ENCODE assay signal across 8 cellular contexts in genomic region chr10:6203331-6204062, GRCh38. TPM values are rescaled to one million over a fixed set of nuclear protein-coding genes. Genes with fewer than 3 reads are reported as not detected.
DNase-seq lines count a peak whose midpoint lies in the region; ATAC-seq and TF ChIP-seq lines count a peak whose summit lies in the region.

No MANE protein-coding gene starts in this region.

- peak; percentile 37 for ATAC-seq in GM21737 (IDR thresholded peaks at IDR 0.05; ENCODE audit: unreplicated experiment)

- peak overlapping the region; percentile 73 for H3K4me3 ChIP-seq in GM06990 (replicated peaks; ENCODE audit: low read depth, low read length)

- no peak for TF ChIP-seq CTCF in GM06990 (IDR thresholded peaks at IDR 0.05; ENCODE audit: insufficient read depth, low read length, poor library complexity, severe bottlenecking)

- H3K36me3 ChIP-seq in GM06990 (ENCODE audit: control insufficient read depth, insufficient read depth, low read length), result no peaks in the 10 kb centered on the region

- no peaks in the 10 kb centered on the region; the same call in none of the 2 replicates for H3K27me3 ChIP-seq in GM06990 (replicated peaks; ENCODE audit: control insufficient read depth, insufficient read depth, low read length)

- peak; percentile 71 for DNase-seq in GM06990 (ENCODE audit: extremely low read depth, insufficient read length)
- peak; percentile 51 for DNase-seq in KBM-7
- peak; percentile 31 to 56 (median 34) for DNase-seq in activated CD4-positive, CD25-positive, alpha-beta regulatory T cell (lab: John Stamatoyannopoulos, UW)
- DNase-seq in cerebellum (ENCODE audit: low spot score), result peak; percentile 64
- DNase-seq in kidney glomerular epithelial cell (lab: John Stamatoyannopoulos, UW), result peak; percentile 42
- peak; percentile 60 for DNase-seq in stimulated activated CD4-positive, alpha-beta T cell treated with anti-CD3 and anti-CD28 coated beads, Interleukin-4, amount 100 ng/mL, for 1 hour
- DNase-seq in DMS79 (lab: John Stamatoyannopoulos, UW), result no peak

- in situ Hi-C loops in KBM-7 (cut with MboI; ENCODE audit: low pct_unique_long_range_greater_than_20kb, low sequenced_read_pairs), result loop anchor here (25.0 kb wide), 1 partner anchor 184 kb away; no protein-coding TSS in a partner anchor

RNA-seq across cellular contexts. Expression of gene PFKFB3, which starts 0.8 kb away (rescaled TPM):
- total RNA-seq in cerebellum, result 27.0 TPM
